Comparison of ENCODE assay signal across 17 cellular contexts in the genomic region with DNA sequence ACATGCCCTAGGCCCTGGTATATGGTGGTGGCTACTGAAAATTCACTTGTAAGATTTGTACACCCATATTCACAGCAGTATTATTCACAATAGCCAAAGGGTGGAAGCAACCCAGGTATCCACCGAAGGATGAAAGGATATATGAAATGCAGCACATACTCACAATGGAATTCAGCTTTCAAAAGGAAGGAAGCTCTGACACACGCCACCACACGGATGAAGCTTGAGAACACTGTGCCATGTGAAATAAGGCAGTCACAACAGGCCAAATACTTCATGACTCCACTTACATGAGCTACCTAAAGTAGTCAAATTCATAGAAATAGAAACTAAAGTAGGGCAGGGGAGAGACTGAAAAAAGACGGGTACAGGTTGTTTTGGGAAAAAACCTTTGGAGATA. TPM values are rescaled to one million over a fixed set of nuclear protein-coding genes. Genes with fewer than 3 reads are reported as not detected.
DNase-seq lines count a peak whose midpoint lies in the region; ATAC-seq, FAIRE-seq and TF ChIP-seq lines count a peak whose summit lies in the region.
"Had no signal": no experiment of that assay in that cellular context is flagged by ENCODE, and none has a peak within 500 bp of the region (broad histone marks: within the 10 kb centered on the region; RNA-seq: fewer than 3 reads in every experiment).

No MANE protein-coding gene starts in this region.

- TF ChIP-seq RAD21 in GM12878 (IDR thresholded peaks at IDR 0.05; ENCODE audit: insufficient read depth, low read depth, low read length) = no peak

- H3K9me3 Mint-ChIP-seq in T-helper 2 cell treated with Interferon-gamma antibody and Interleukin-4, amounts not matched to agents 5 μg/mL and 100 μg/mL, for 36 hours = peaks cover 4% of the 10 kb centered on the region
- peaks cover 4% of the 10 kb centered on the region for H3K9me3 Mint-ChIP-seq in nephron progenitor cell

- RAD21 ChIA-PET in GM12878 (lab: Charles Lee; ENCODE audit: unreplicated experiment) = interaction anchor here (1.2 to 12.5 kb wide), 5 partner anchors 18 to 69 kb away, joined by 5 to 192 read pairs (median 31); no protein-coding TSS in a partner anchor

- peak overlapping the region; percentile 64 for H3K27ac Mint-ChIP-seq in T-helper 2 cell treated with Interferon-gamma antibody and Interleukin-4, amounts not matched to agents 5 μg/mL and 100 μg/mL, for 36 hours
- H3K27ac Mint-ChIP-seq in nephron progenitor cell = no peak overlapping the region

- no peak overlapping the region for H3K9ac ChIP-seq in Karpas-422 (ENCODE audit: low read length)
- H3K9ac ChIP-seq in GM12878 (ENCODE audit: control insufficient read depth, insufficient read depth, low read length) = no peak overlapping the region

- no peak for ATAC-seq in GM12878
- ATAC-seq: activated CD4-positive, CD25-positive, alpha-beta regulatory T cell treated with anti-CD3 and anti-CD28 coated beads, Interleukin-2, amount 50 U/mL, for 24 hours; esophagus mucosa; left lung had no signal

- H3K9me3 ChIP-seq in Karpas-422 (ENCODE audit: low read length) (no peaks in the 10 kb centered on the region), GM12878 (replicated peaks; ENCODE audit: control insufficient read depth, insufficient read depth, low read length) (no peaks in the 10 kb centered on the region)
- H3K9me3 ChIP-seq: left lung, thoracic aorta had no signal

- H3K27me3 ChIP-seq in Karpas-422 (ENCODE audit: low read length) (no peaks in the 10 kb centered on the region), GM12878 (replicated peaks in 1 of 2; ENCODE audit: control insufficient read depth in 2 of 2, insufficient read depth in 2 of 2, low read length in 1 of 2) (no peaks in the 10 kb centered on the region)
- H3K27me3 ChIP-seq: hepatocyte, left lung had no signal

- TF ChIP-seq EP300 in GM12878 (IDR thresholded peaks at IDR 0.05; ENCODE audit: borderline replicate concordance in 1 of 2, control insufficient read depth in 1 of 2, low read depth in 2 of 2, low read length in 2 of 2) = no peak

- intact Hi-C loops in GM12878 (cut with micrococcal nuclease; ENCODE audit: unreplicated experiment) = loop anchor here (1.0 kb wide), 1 partner anchor 15 kb away; no protein-coding TSS in a partner anchor

- FAIRE-seq in GM12878 (lab: Jason Lieb, UNC) = no peak
- FAIRE-seq: small intestine had no signal

- SMC1A ChIA-PET in GM12878 (lab: Charles Lee; ENCODE audit: uncharacterized antibody, unreplicated experiment) = interaction anchor here (0.7 to 13.4 kb wide), 7 partner anchors 11 to 68 kb away, joined by 3 to 272 read pairs (median 12); no protein-coding TSS in a partner anchor

- H3K4me2 ChIP-seq in Karpas-422 (ENCODE audit: low read depth, low read length, poor library complexity, severe bottlenecking) (peak overlapping the region; percentile 30), GM12878 (ENCODE audit: control insufficient read depth, insufficient read depth) (peak overlapping the region; percentile 74; the same call in 1 of the 2 replicates)

- no peak overlapping the region for H3K27ac ChIP-seq in Karpas-422 (ENCODE audit: low read length)
- peak overlapping the region; percentile 24; the same call in 1 of the 2 replicates for H3K27ac ChIP-seq in GM12878 (ENCODE audit: control insufficient read depth, insufficient read depth)
- H3K27ac ChIP-seq: hepatocyte, SK-N-MC, thoracic aorta had no signal

- CTCF ChIA-PET in GM12878 (lab: Yijun Ruan, JAX) = interaction anchor here (0.7 to 8.1 kb wide), 11 partner anchors 10 to 236 kb away, joined by 3 to 91 read pairs (median 4); no protein-coding TSS in a partner anchor

- TF ChIP-seq POLR2A in GM12878 (IDR thresholded peaks at IDR 0.05; ENCODE audit: low read depth, low read length) = no peak

- H3K4me1 Mint-ChIP-seq in T-helper 2 cell treated with Interferon-gamma antibody and Interleukin-4, amounts not matched to agents 5 μg/mL and 100 μg/mL, for 36 hours (ENCODE audit: low read depth) = peaks cover 21% of the 10 kb centered on the region
- H3K4me1 Mint-ChIP-seq in nephron progenitor cell = peaks cover 31% of the 10 kb centered on the region

- H3K36me3 ChIP-seq in Karpas-422 (ENCODE audit: insufficient read depth, low read length) (peaks cover 43% of the 10 kb centered on the region), GM12878 (ENCODE audit: control insufficient read depth in 2 of 2, insufficient read depth in 2 of 2, low read length in 1 of 2) (peaks cover 4 to 24% of the 10 kb centered on the region in 2 experiments)

- no peak for TF ChIP-seq CTCF in GM12878 (IDR thresholded peaks at IDR 0.05 in 2 of 3, conservative IDR thresholded peaks at IDR 0.05 in 1 of 3; ENCODE audit: control insufficient read depth in 2 of 3, extremely low read depth in 1 of 3, insufficient read depth in 1 of 3, low read depth in 3 of 3, low read length in 3 of 3)
- no peak for TF ChIP-seq CTCF in nephron progenitor cell (IDR thresholded peaks at IDR 0.05)

- H2AFZ ChIP-seq in Karpas-422 (ENCODE audit: low read length) (no peak overlapping the region), GM12878 (ENCODE audit: control insufficient read depth, low read depth, low read length) (no peak overlapping the region)
- H2AFZ ChIP-seq: hepatocyte had no signal

- peaks cover 39% of the 10 kb centered on the region for H3K36me3 Mint-ChIP-seq in T-helper 2 cell treated with Interferon-gamma antibody and Interleukin-4, amounts not matched to agents 5 μg/mL and 100 μg/mL, for 36 hours (ENCODE audit: low read depth)
- H3K36me3 Mint-ChIP-seq in nephron progenitor cell (ENCODE audit: low read depth) = peaks cover 30% of the 10 kb centered on the region

- BruUV-seq in GM12878 (replicated peaks; lab: Mats Ljungman, UMichigan) = no TSS peak

- no peaks in the 10 kb centered on the region for H3K27me3 Mint-ChIP-seq in T-helper 2 cell treated with Interferon-gamma antibody and Interleukin-4, amounts not matched to agents 5 μg/mL and 100 μg/mL, for 36 hours (ENCODE audit: low read depth)
- H3K27me3 Mint-ChIP-seq in nephron progenitor cell (ENCODE audit: low read depth, poor library complexity) = no peaks in the 10 kb centered on the region

- POLR2A ChIA-PET in GM12878 (lab: Charles Lee) = interaction anchor here (0.6 to 4.9 kb wide), 11 partner anchors 7 to 870 kb away, joined by 3 to 71 read pairs (median 3); no protein-coding TSS in a partner anchor

- no peaks in the 10 kb centered on the region for H3K9me2 ChIP-seq in Karpas-422 (replicated peaks; ENCODE audit: insufficient read depth, low read length)

- H3K4me3 Mint-ChIP-seq in T-helper 2 cell treated with Interferon-gamma antibody and Interleukin-4, amounts not matched to agents 5 μg/mL and 100 μg/mL, for 36 hours = peak overlapping the region; percentile 85
- H3K4me3 Mint-ChIP-seq in nephron progenitor cell = peak overlapping the region; percentile 49

- H4K20me1 ChIP-seq in Karpas-422 (ENCODE audit: insufficient read depth, low read depth, low read length) (peaks cover 39% of the 10 kb centered on the region; the same call in 1 of the 2 replicates), GM12878 (ENCODE audit: control insufficient read depth, insufficient read depth) (peaks cover 4% of the 10 kb centered on the region)

- H3K4me1 ChIP-seq in Karpas-422 (ENCODE audit: low read length) = peaks cover 40% of the 10 kb centered on the region
- peaks cover 12% of the 10 kb centered on the region; the same call in 1 of the 2 replicates for H3K4me1 ChIP-seq in GM12878 (ENCODE audit: control insufficient read depth, insufficient read depth, low read length)

- in situ Hi-C loops in GM12878 (cut with MboI) = no loop called here

- H3K4me3 ChIP-seq in Karpas-422 (ENCODE audit: low read length) (no peak overlapping the region; the same call in 1 of the 2 replicates), GM12878 (peak overlapping the region; percentile 66)
- H3K4me3 ChIP-seq: hepatocyte, thoracic aorta had no signal

- WGBS in GM12878 (ENCODE audit: insufficient coverage, insufficient replicate concordance, low lambda C conversion rate, missing lambda C conversion rate) = 73% methylated on average over 4 of the region's 4 CpGs

- no peak for DNase-seq in T-helper 2 cell treated with Interferon-gamma antibody and Interleukin-4, amounts not matched to agents 5 μg/mL and 100 μg/mL, for 36 hours (ENCODE audit: low spot score)
- DNase-seq in T-helper 2 cell = no peak
- no peak for DNase-seq in Karpas-422
- DNase-seq in GM12878 (ENCODE audit: low read depth, low spot score) = no peak
- no peak for DNase-seq in nephron progenitor cell
- no peak for DNase-seq in anterior cingulate cortex (lab: John Stamatoyannopoulos, UW)
- DNase-seq in stimulated activated CD4-positive, alpha-beta T cell treated with anti-CD3 and anti-CD28 coated beads, Interleukin-15, amount 100 ng/mL, for 24 hours = no peak
- DNase-seq in DMS114 treated with DMSO at 0.1 percent for 48 hours (lab: John Stamatoyannopoulos, UW; ENCODE audit: unreplicated experiment) = no peak
- DNase-seq: HCEC 1CT, left lung, NCI-H2171, small intestine had no signal

- H3K79me2 ChIP-seq in Karpas-422 (ENCODE audit: low read length) (peaks cover 77% of the 10 kb centered on the region), GM12878 (ENCODE audit: control insufficient read depth, insufficient read depth, low read length) (peaks cover 74% of the 10 kb centered on the region)

RNA-seq across cellular contexts. Expression of gene XPO6, which starts 2.9 kb away (rescaled TPM):
- total RNA-seq in Karpas-422 (2014; rRNA removed; shearing (Covaris generic); ENCODE audit: low replicate concordance) = 136 and 158 TPM in 2 replicates
- 640 and 681 TPM in 2 replicates for total RNA-seq in GM12878 (2013; cell fraction: nucleolus; rRNA removed)
- total RNA-seq in GM12878 (2014; rRNA removed) (117 and 134 TPM in 2 replicates), GM12878 (2014; rRNA removed; fragmentation: Illumina TruSeq; extraction: Trizol) (79.2 and 86.3 TPM in 2 replicates), GM12878 (2021) (178 and 180 TPM in 2 replicates)
- 101 TPM for polyA plus RNA-seq in GM12878 (2011; ENCODE audit: low read depth)
- polyA plus RNA-seq in GM12878 (2011; rRNA removed) (233 and 246 TPM in 2 replicates), GM12878 (2014; fragmentation: Illumina TruSeq; extraction: Trizol) (136 and 149 TPM in 2 replicates), GM12878 (2014; fragmentation: Nextera tagmentation; extraction: Ambion mirVana) (10 to 100 TPM in 1 of 2 experiments, 1 to 10 TPM in 1; 9.9 to 26.8 TPM), GM12878 (2014; rRNA removed) (143 and 152 TPM in 2 replicates), GM12878 (2016; fragmentation: Nextera tagmentation; extraction: Ambion mirVana) (10 to 100 TPM; 55.0 to 55.2 TPM)
- 320 and 350 TPM in 2 replicates for polyA plus RNA-seq in GM12878 (2011; cell fraction: cytosol; rRNA removed)
- 448 and 489 TPM in 2 replicates for polyA plus RNA-seq in GM12878 (2011; cell fraction: nucleus; rRNA removed)
- polyA plus RNA-seq in GM12878 (2012) = 110 and 124 TPM in 2 replicates
- 462 and 470 TPM in 2 replicates for polyA minus RNA-seq in GM12878 (2011; rRNA and poly(A)+ RNA removed)
- 122 and 141 TPM in 2 replicates for polyA minus RNA-seq in GM12878 (2011; cell fraction: cytosol; rRNA and poly(A)+ RNA removed)
- 280 and 319 TPM in 2 replicates for polyA minus RNA-seq in GM12878 (2011; cell fraction: nucleus; rRNA and poly(A)+ RNA removed)
